ENCODE assay signal across 1 cellular context in genomic region chr4:77045490-77045889, GRCh38.
A peak's percentile ranks its signal among the peaks of the same experiment; 100 is the strongest.
TF ChIP-seq lines count a peak whose summit lies in the region.

No MANE protein-coding gene starts in this region.

TF ChIP-seq in GM12878, 131 proteins besides CTCF, POLR2A, EP300 and RAD21:
- no peak for TF ChIP-seq ZNF24 (IDR thresholded peaks at IDR 0.05)
- TF ChIP-seq POLR2AphosphoS5 (IDR thresholded peaks at IDR 0.05; ENCODE audit: low read length): peak; percentile 8; the same call in 1 of the 2 replicates
